21 cellular contexts compared by ENCODE assay signal in the genomic region with DNA sequence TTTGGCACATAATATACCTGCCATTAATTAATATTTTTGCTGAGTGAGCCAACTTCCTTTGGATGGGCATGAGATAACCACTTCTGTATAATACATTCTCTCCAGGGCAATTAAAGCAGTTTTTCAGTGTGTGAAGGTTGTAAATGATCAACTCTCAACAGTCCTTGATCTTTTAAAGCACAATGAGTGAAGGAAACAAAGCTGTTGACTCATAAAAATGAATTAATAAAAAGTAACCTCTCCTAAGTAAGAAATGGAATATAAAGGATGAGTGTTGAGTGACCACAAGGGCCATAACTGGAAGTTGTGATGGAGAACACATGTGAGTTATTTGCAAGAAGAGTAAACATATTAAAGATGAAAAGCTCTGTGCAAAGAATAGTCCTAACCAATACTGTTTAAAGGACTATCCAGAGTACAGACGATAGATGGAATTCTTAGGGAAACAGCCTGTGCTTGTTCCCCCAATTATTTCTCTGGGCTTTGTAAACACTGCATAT.
"Had no signal": no experiment of that assay in that cellular context is flagged by ENCODE, and none has a peak within 500 bp of the region (broad histone marks: within the 10 kb centered on the region; RNA-seq: fewer than 3 reads in every experiment).

No MANE protein-coding gene starts in this region.

- ATAC-seq: activated CD8-positive, alpha-beta T cell treated with anti-CD3 and anti-CD28 coated beads, Interleukin-2, amount 10 ng/mL, durations not matched to agents 7 days and 5 days; heart left ventricle; left lobe of liver; lower lobe of right lung; naive thymus-derived CD8-positive, alpha-beta T cell; stimulated activated naive B cell treated with anti-CD40 and anti-IgM and Interleukin-4, amounts not matched to agents 10 μg/mL and 1 μg/mL and 100 μg/mL, for 72 hours had no signal

- DNase-seq: activated CD4-positive, alpha-beta T cell treated with anti-CD3 and anti-CD28 coated beads for 1 hour; activated CD4-positive, alpha-beta T cell treated with anti-CD3 and anti-CD28 coated beads, Interleukin-2, amount 50 U/mL, for 1 hour; activated CD8-positive, alpha-beta T cell treated with anti-CD3 and anti-CD28 coated beads, Interleukin-2, amount 10 ng/mL, durations not matched to agents 7 days and 5 days; activated gamma-delta T cell treated with Interleukin-2 at 50 U/mL for 16 hours; activated T-cell treated with anti-CD3 and anti-CD28 coated beads, Interleukin-2, amount 50 U/mL, for 1 hour; brain microvascular endothelial cell; central memory CD4-positive, alpha-beta T cell; dermis blood vessel endothelial cell; effector CD8-positive, alpha-beta T cell; erythroblast; heart left ventricle; lower lobe of right lung; mesendoderm; naive thymus-derived CD8-positive, alpha-beta T cell; stimulated activated CD4-positive, alpha-beta T cell treated with anti-CD3 and anti-CD28 coated beads, Interleukin-2, amount 100 ng/mL, for 48 hours; stimulated activated CD8-positive, alpha-beta memory T cell treated with anti-CD3 and anti-CD28 coated beads, Interleukin-4, amount 100 ng/mL, for 48 hours; stimulated activated naive B cell treated with anti-CD40 and anti-IgM and Interleukin-4, amounts not matched to agents 10 μg/mL and 1 μg/mL and 100 μg/mL, for 72 hours; trophoblast cell; uterus had no signal

- H3K4me3 ChIP-seq: ascending aorta, heart left ventricle, lower lobe of right lung, uterus had no signal
